In genomic region chr10:2978111-2978510, GRCh38 we compare ENCODE assay signal across 8 cellular contexts.
DNase-seq lines count a peak whose midpoint lies in the region; ATAC-seq, FAIRE-seq and TF ChIP-seq lines count a peak whose summit lies in the region.

No MANE protein-coding gene starts in this region.

- ATAC-seq in GM21576 (IDR thresholded peaks at IDR 0.05; ENCODE audit: unreplicated experiment) (peak; percentile 48), HG02970 (IDR thresholded peaks at IDR 0.05; ENCODE audit: low FRiP score, unreplicated experiment) (no peak)

- H3K4me2 ChIP-seq in DOHH2 (ENCODE audit: low read length) = no peak overlapping the region

- peak; percentile 13 for TF ChIP-seq CTCF in DOHH2 (IDR thresholded peaks at IDR 0.05; ENCODE audit: low read depth, low read length, poor library complexity, severe bottlenecking)
- TF ChIP-seq CTCF in kidney (IDR thresholded peaks at IDR 0.05; ENCODE audit: borderline replicate concordance, extremely low read depth, insufficient read depth) = peak; percentile 53

- H4K20me1 ChIP-seq in DOHH2 (ENCODE audit: control insufficient read depth, insufficient read depth, low read depth, low read length) = no peaks in the 10 kb centered on the region

- H3K4me3 ChIP-seq in DOHH2 (ENCODE audit: low read length) = no peak overlapping the region
- no peak overlapping the region for H3K4me3 ChIP-seq in adipocyte (ENCODE audit: low read length)
- no peak overlapping the region for H3K4me3 ChIP-seq in kidney (ENCODE audit: low read length in 2 of 2)

- H3K9me2 ChIP-seq in DOHH2 (replicated peaks; ENCODE audit: control insufficient read depth, low read length) = no peaks in the 10 kb centered on the region

- no peaks in the 10 kb centered on the region for H3K4me1 ChIP-seq in DOHH2 (ENCODE audit: control insufficient read depth, low read length)
- peaks cover 15% of the 10 kb centered on the region for H3K4me1 ChIP-seq in adipocyte (ENCODE audit: control insufficient read depth, insufficient read depth, low read length)
- no peaks in the 10 kb centered on the region for H3K4me1 ChIP-seq in kidney (ENCODE audit: control insufficient read depth in 1 of 2, insufficient read depth in 1 of 2, low read depth in 1 of 2, low read length in 2 of 2)

- no peaks in the 10 kb centered on the region for H3F3A ChIP-seq in DOHH2 (ENCODE audit: control insufficient read depth, insufficient read depth)

- peak; percentile 95 for FAIRE-seq in kidney (lab: Jason Lieb, UNC)

- no peaks in the 10 kb centered on the region for H3K9me3 ChIP-seq in DOHH2 (ENCODE audit: control insufficient read depth, insufficient read depth, low read length)
- no peaks in the 10 kb centered on the region for H3K9me3 ChIP-seq in adipocyte (ENCODE audit: control insufficient read depth, low read length)
- no peaks in the 10 kb centered on the region for H3K9me3 ChIP-seq in kidney (ENCODE audit: control insufficient read depth in 1 of 2, low read length in 2 of 2)

- DNase-seq in NCI-H1105 treated with DMSO at 0.1 percent for 48 hours (lab: John Stamatoyannopoulos, UW) (peak; percentile 60), adipocyte (ENCODE audit: low read depth) (peak; percentile 81), kidney (no peak)
- DNase-seq in stimulated activated CD4-positive, alpha-beta T cell treated with anti-CD3 and anti-CD28 coated beads, Interleukin-2, amount 100 ng/mL, for 24 hours = no peak
- DNase-seq in stimulated activated CD4-positive, alpha-beta T cell treated with anti-CD3 and anti-CD28 coated beads, Interleukin-4, amount 100 ng/mL, for 1 hour = no peak

- H3K27me3 ChIP-seq in DOHH2 (ENCODE audit: control insufficient read depth, low read length) = no peaks in the 10 kb centered on the region
- no peaks in the 10 kb centered on the region for H3K27me3 ChIP-seq in adipocyte (replicated peaks; ENCODE audit: control insufficient read depth, insufficient read depth, low read length)

- H3K27ac ChIP-seq in DOHH2 (ENCODE audit: low read depth, low read length) (no peak overlapping the region), kidney (ENCODE audit: low read depth in 2 of 2, low read length in 2 of 2) (no peak overlapping the region)

- no peaks in the 10 kb centered on the region for H3K36me3 ChIP-seq in DOHH2 (ENCODE audit: control insufficient read depth, low read length)
- H3K36me3 ChIP-seq in adipocyte (ENCODE audit: control insufficient read depth, insufficient read depth, low read length, severe bottlenecking) = no peaks in the 10 kb centered on the region
- no peaks in the 10 kb centered on the region for H3K36me3 ChIP-seq in kidney (ENCODE audit: control insufficient read depth in 1 of 2, insufficient read depth in 2 of 2, low read length in 2 of 2)

- H3K79me2 ChIP-seq in DOHH2 (ENCODE audit: control insufficient read depth, low read length) = no peaks in the 10 kb centered on the region

- no peak overlapping the region for H3K9ac ChIP-seq in adipocyte (ENCODE audit: low read length)
- no peak overlapping the region for H3K9ac ChIP-seq in kidney (ENCODE audit: low read length in 2 of 2)

- intact Hi-C loops in kidney (cut with DNase I) = loop anchor here (5.0 kb wide), 1 partner anchor 146 kb away; no protein-coding TSS in a partner anchor

Comparison
In these comparisons a context has a peak if more than half of its experiments do, and no peak if none do; other contexts are left out.
1. DNase-seq: peak in NCI-H1105 treated with DMSO at 0.1 percent for 48 hours (single experiment) and adipocyte (single experiment); none in kidney (single experiment), stimulated activated CD4-positive, alpha-beta T cell treated with anti-CD3 and anti-CD28 coated beads, Interleukin-2, amount 100 ng/mL, for 24 hours (0 of 2) and stimulated activated CD4-positive, alpha-beta T cell treated with anti-CD3 and anti-CD28 coated beads, Interleukin-4, amount 100 ng/mL, for 1 hour (single experiment).